34 cellular contexts compared by ENCODE assay signal in the genomic region with DNA sequence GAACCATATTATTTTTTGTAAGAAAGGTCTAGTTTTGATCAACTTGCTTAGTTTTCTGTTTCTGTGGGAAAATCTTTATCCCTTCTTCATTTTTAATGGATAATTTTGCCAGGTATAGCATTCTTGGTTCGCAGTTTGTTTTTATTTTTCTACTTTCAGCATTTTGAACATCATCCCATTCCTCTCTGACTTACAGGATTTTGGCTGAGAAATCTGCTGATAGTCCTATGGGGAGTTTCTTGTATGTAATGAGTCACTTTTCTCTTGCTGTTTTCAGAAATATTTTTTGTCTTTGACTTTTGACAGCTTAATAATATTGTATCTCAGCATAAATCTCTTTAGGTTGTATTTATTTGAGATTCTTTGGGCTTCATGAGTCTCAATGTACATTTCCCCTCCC.
"Had no signal": no experiment of that assay in that cellular context is flagged by ENCODE, and none has a peak within 500 bp of the region (broad histone marks: within the 10 kb centered on the region; RNA-seq: fewer than 3 reads in every experiment).

No MANE protein-coding gene starts in this region.

- H3K36me3 ChIP-seq: MG63 had no signal

- H3K4me3 ChIP-seq: MG63 had no signal

- DNase-seq: Karpas-422, Kasumi-1, MG63, MM.1S, MV-4-11, NCI-H1048, NCI-H1092, NCI-H1092 treated with DMSO at 0.1 percent for 48 hours, NCI-H1105, NCI-H1105 treated with DMSO at 0.1 percent for 48 hours, NCI-H1417, NCI-H1417 treated with DMSO at 0.1 percent for 48 hours, NCI-H1436, NCI-H1436 treated with DMSO at 0.1 percent for 48 hours, NCI-H146, NCI-H1694, NCI-H1694 treated with DMSO at 0.1 percent for 48 hours, NCI-H187, NCI-H187 treated with DMSO at 0.1 percent for 48 hours, NCI-H1930, NCI-H2029, NCI-H2029 treated with DMSO at 0.1 percent for 48 hours, NCI-H2081, NCI-H2081 treated with DMSO at 0.1 percent for 48 hours, NCI-H2107, NCI-H2171, NCI-H2171 treated with DMSO at 0.1 percent for 48 hours, NCI-H2227 treated with DMSO at 0.1 percent for 48 hours, NCI-H226, NCI-H345, NCI-H446, NCI-H446 treated with DMSO at 0.1 percent for 48 hours, NCI-H510A, NCI-H510A treated with DMSO at 0.1 percent for 48 hours had no signal

- H3K27me3 ChIP-seq: MG63 had no signal
